ENCODE assay signal across 4 cellular contexts in genomic region chr21:5230561-5230960, GRCh38.
DNase-seq lines count a peak whose midpoint lies in the region; ATAC-seq and TF ChIP-seq lines count a peak whose summit lies in the region.
"Not testable (repeated sequence)": the region's sequence is repeated elsewhere in the genome, so short reads cannot be mapped to it uniquely, and the experiment has no call there.

No MANE protein-coding gene starts in this region.

- DNase-seq in Karpas-422: peak; percentile 39
- DNase-seq in endodermal cell; sciatic nerve (ENCODE audit: low spot score); aorta: not testable (repeated sequence)

- not testable (repeated sequence) for H3K4me2 ChIP-seq in Karpas-422 (ENCODE audit: low read depth, low read length, poor library complexity, severe bottlenecking)

- H3K36me3 ChIP-seq in Karpas-422 (ENCODE audit: insufficient read depth, low read length); endodermal cell (ENCODE audit: control insufficient read depth, insufficient read depth, low read length); aorta (ENCODE audit: control insufficient read depth in 1 of 2, insufficient read depth in 2 of 2, low read length in 1 of 2): not testable (repeated sequence)

- TF ChIP-seq CTCF in endodermal cell (conservative IDR thresholded peaks at IDR 0.05): not testable (repeated sequence)

- H3K9me2 ChIP-seq in Karpas-422 (replicated peaks; ENCODE audit: insufficient read depth, low read length): not testable (repeated sequence)

- not testable (repeated sequence) for H3K27me3 ChIP-seq in Karpas-422 (ENCODE audit: low read length); endodermal cell (ENCODE audit: control insufficient read depth, insufficient read depth, low read length, poor library complexity, severe bottlenecking); aorta (ENCODE audit: control insufficient read depth in 1 of 2, insufficient read depth in 2 of 2, low read length in 1 of 2)

- not testable (repeated sequence) for H3K36me3 Mint-ChIP-seq in endodermal cell (ENCODE audit: low read depth)

- not testable (repeated sequence) for H3K4me1 ChIP-seq in Karpas-422 (ENCODE audit: low read length); endodermal cell (ENCODE audit: control insufficient read depth, insufficient read depth, low read length); aorta (ENCODE audit: control insufficient read depth in 1 of 2, insufficient read depth in 2 of 2, low read length in 2 of 2)

- not testable (repeated sequence) for H3K4me3 ChIP-seq in Karpas-422 (ENCODE audit: low read length); aorta (ENCODE audit: low read length in 2 of 2)
- H3K4me3 ChIP-seq in endodermal cell (ENCODE audit: low read length): peak overlapping the region; percentile 62

- H2AFZ ChIP-seq in Karpas-422 (ENCODE audit: low read length): not testable (repeated sequence)

- H3K79me2 ChIP-seq in Karpas-422 (ENCODE audit: low read length): not testable (repeated sequence)

- H3K27ac ChIP-seq in Karpas-422 (ENCODE audit: low read length); endodermal cell (ENCODE audit: low read depth, low read length); aorta (ENCODE audit: low read depth in 1 of 2, low read length in 2 of 2): not testable (repeated sequence)

- not testable (repeated sequence) for H4K20me1 ChIP-seq in Karpas-422 (ENCODE audit: insufficient read depth, low read depth, low read length)

- intact Hi-C loops in sciatic nerve (cut with DNase I); aorta (cut with DNase I): not testable (repeated sequence)

- ATAC-seq in sciatic nerve: peak; percentile 34
- ATAC-seq in aorta (ENCODE audit: low FRiP score): peak; percentile 62

- H3K4me3 Mint-ChIP-seq in endodermal cell: not testable (repeated sequence)

- not testable (repeated sequence) for H3K4me1 Mint-ChIP-seq in endodermal cell

- H3K9ac ChIP-seq in Karpas-422 (ENCODE audit: low read length); endodermal cell (ENCODE audit: extremely low read depth, low read length, poor library complexity, severe bottlenecking): not testable (repeated sequence)

- H3K27me3 Mint-ChIP-seq in endodermal cell (ENCODE audit: insufficient read depth): not testable (repeated sequence)

- peaks cover 97% of the 10 kb centered on the region for H3K9me3 Mint-ChIP-seq in endodermal cell

- WGBS in endodermal cell (ENCODE audit: insufficient coverage in 1 of 2, insufficient read length in 1 of 2), 2 experiments: 74 to 87% methylated on average over 3 to 4 of the region's 4 CpGs
- 71 to 77% methylated on average over 4 of the region's 4 CpGs for WGBS in aorta, 2 donors

- H3K9me3 ChIP-seq in Karpas-422 (ENCODE audit: low read length) (peaks cover 23% of the 10 kb centered on the region), endodermal cell (ENCODE audit: control insufficient read depth, low read length) (peaks cover 87% of the 10 kb centered on the region)
- H3K9me3 ChIP-seq in aorta (ENCODE audit: control insufficient read depth, low read length): not testable (repeated sequence)

- H3K27ac Mint-ChIP-seq in endodermal cell: not testable (repeated sequence)
